12 cellular contexts compared by ENCODE assay signal in genomic region chr11:21625982-21626381, GRCh38.
A peak's percentile ranks its signal among the peaks of the same experiment; 100 is the strongest.
DNase-seq lines count a peak whose midpoint lies in the region; ATAC-seq and TF ChIP-seq lines count a peak whose summit lies in the region.
"Had no signal": no experiment of that assay in that cellular context is flagged by ENCODE, and none has a peak within 500 bp of the region (broad histone marks: within the 10 kb centered on the region; RNA-seq: fewer than 3 reads in every experiment).

No MANE protein-coding gene starts in this region.

- TF ChIP-seq CTCF in adrenal gland (IDR thresholded peaks at IDR 0.05): no peak
- TF ChIP-seq CTCF in sigmoid colon (IDR thresholded peaks at IDR 0.05): no peak

- H3K9me3 ChIP-seq in MG63 (no peaks in the 10 kb centered on the region), adrenal gland (replicated peaks in 1 of 3) (no peaks in the 10 kb centered on the region), sigmoid colon (no peaks in the 10 kb centered on the region)
- H3K9me3 ChIP-seq: body of pancreas had no signal

- peaks cover 4% of the 10 kb centered on the region for H3K4me1 Mint-ChIP-seq in activated CD4-positive, alpha-beta T cell treated with anti-CD3 and anti-CD28 coated beads for 36 hours
- H3K4me1 Mint-ChIP-seq: stimulated activated effector memory CD8-positive, alpha-beta T cell treated with anti-CD3 and anti-CD28 coated beads, Interleukin-12 subunit alpha, Interleukin-12 subunit beta, amount 100 ng/mL, for 72 hours had no signal

- TF ChIP-seq EP300 in sigmoid colon (IDR thresholded peaks at IDR 0.05): no peak

- H3K9me3 Mint-ChIP-seq in activated CD4-positive, alpha-beta T cell treated with anti-CD3 and anti-CD28 coated beads for 36 hours (ENCODE audit: low read depth): peaks cover 3% of the 10 kb centered on the region

- no peaks in the 10 kb centered on the region for H3K36me3 Mint-ChIP-seq in activated CD4-positive, alpha-beta T cell treated with anti-CD3 and anti-CD28 coated beads for 36 hours (ENCODE audit: low read depth)
- H3K36me3 Mint-ChIP-seq: stimulated activated effector memory CD8-positive, alpha-beta T cell treated with anti-CD3 and anti-CD28 coated beads, Interleukin-12 subunit alpha, Interleukin-12 subunit beta, amount 100 ng/mL, for 72 hours had no signal

- intact Hi-C loops in activated CD4-positive, alpha-beta T cell treated with anti-CD3 and anti-CD28 coated beads for 36 hours (cut with DNase I, micrococcal nuclease): no loop called here
- intact Hi-C loops in adrenal gland (cut with DNase I) (no loop called here), sigmoid colon (cut with DNase I) (no loop called here)

- H3K27ac ChIP-seq in adrenal gland (no peak overlapping the region), sigmoid colon (no peak overlapping the region)
- H3K27ac ChIP-seq: body of pancreas had no signal

- no peaks in the 10 kb centered on the region for H3K27me3 Mint-ChIP-seq in activated CD4-positive, alpha-beta T cell treated with anti-CD3 and anti-CD28 coated beads for 36 hours

- H3K27me3 ChIP-seq in MG63 (no peaks in the 10 kb centered on the region), adrenal gland (no peaks in the 10 kb centered on the region), sigmoid colon (no peaks in the 10 kb centered on the region)
- H3K27me3 ChIP-seq: body of pancreas had no signal

- POLR2A ChIA-PET in activated CD4-positive, alpha-beta T cell treated with anti-CD3 and anti-CD28 coated beads for 36 hours (lab: Charles Lee): interaction anchor here (0.7 kb wide), 1 partner anchor 9 kb away, joined by 3 read pairs; no protein-coding TSS in a partner anchor

- H3K27ac Mint-ChIP-seq in activated CD4-positive, alpha-beta T cell treated with anti-CD3 and anti-CD28 coated beads for 36 hours: no peak overlapping the region
- H3K27ac Mint-ChIP-seq: stimulated activated effector memory CD8-positive, alpha-beta T cell treated with anti-CD3 and anti-CD28 coated beads, Interleukin-12 subunit alpha, Interleukin-12 subunit beta, amount 100 ng/mL, for 72 hours had no signal

- no peaks in the 10 kb centered on the region for H3K4me1 ChIP-seq in adrenal gland (replicated peaks in 1 of 2)
- peaks cover 0 to 6% (median 0%) of the 10 kb centered on the region in 4 donors for H3K4me1 ChIP-seq in sigmoid colon
- H3K4me1 ChIP-seq: body of pancreas had no signal

- no peak overlapping the region for H3K4me3 Mint-ChIP-seq in activated CD4-positive, alpha-beta T cell treated with anti-CD3 and anti-CD28 coated beads for 36 hours
- H3K4me3 Mint-ChIP-seq: stimulated activated effector memory CD8-positive, alpha-beta T cell treated with anti-CD3 and anti-CD28 coated beads, Interleukin-12 subunit alpha, Interleukin-12 subunit beta, amount 100 ng/mL, for 72 hours had no signal

- CTCF ChIA-PET in activated CD4-positive, alpha-beta T cell treated with anti-CD3 and anti-CD28 coated beads for 36 hours (lab: Charles Lee): no interaction called here

- TF ChIP-seq POLR2A in adrenal gland (IDR thresholded peaks at IDR 0.05) (no peak), sigmoid colon (IDR thresholded peaks at IDR 0.05) (no peak)

- 47 to 73% (median 69%) methylated on average over 5 of the region's 5 CpGs for WGBS in adrenal gland, 4 donors
- 54 to 80% methylated on average over 5 of the region's 5 CpGs for WGBS in sigmoid colon, 2 donors

- peak; percentile 18 for DNase-seq in activated CD4-positive, alpha-beta T cell treated with anti-CD3 and anti-CD28 coated beads for 36 hours
- no peak for DNase-seq in activated CD4-positive, alpha-beta T cell treated with anti-CD3 and anti-CD28 coated beads for 1 hour
- DNase-seq in MG63: peak; percentile 26
- DNase-seq in adrenal gland: peak; percentile 21 to 61 (median 29)
- DNase-seq in sigmoid colon: peak; percentile 60
- no peak for DNase-seq in NCI-H446 treated with DMSO at 0.1 percent for 48 hours (lab: John Stamatoyannopoulos, UW)
- no peak for DNase-seq in SHP77 treated with DMSO at 0.1 percent for 48 hours (lab: John Stamatoyannopoulos, UW)
- DNase-seq in activated naive CD4-positive, alpha-beta T cell (lab: John Stamatoyannopoulos, UW): no peak
- DNase-seq: activated CD4-positive, alpha-beta T cell treated with anti-CD3 and anti-CD28 coated beads, Interleukin-2, amount 50 U/mL, for 48 hours had no signal

- ATAC-seq in activated CD4-positive, alpha-beta T cell treated with anti-CD3 and anti-CD28 coated beads for 36 hours: peak; percentile 84
- ATAC-seq: body of pancreas; stimulated activated effector memory CD8-positive, alpha-beta T cell treated with anti-CD3 and anti-CD28 coated beads, Interleukin-12 subunit alpha, Interleukin-12 subunit beta, amount 100 ng/mL, for 72 hours had no signal

- H3K36me3 ChIP-seq in MG63 (no peaks in the 10 kb centered on the region), adrenal gland (replicated peaks in 1 of 2) (no peaks in the 10 kb centered on the region), sigmoid colon (no peaks in the 10 kb centered on the region)

- H3K4me3 ChIP-seq in MG63 (no peak overlapping the region), adrenal gland (no peak overlapping the region), sigmoid colon (no peak overlapping the region)
- H3K4me3 ChIP-seq: body of pancreas, smooth muscle cell had no signal

Comparison
In these comparisons a context has a peak if more than half of its experiments do, and no peak if none do; other contexts are left out.
1. DNase-seq: peak in activated CD4-positive, alpha-beta T cell treated with anti-CD3 and anti-CD28 coated beads for 36 hours (single experiment), MG63 (single experiment), adrenal gland (7 of 7) and sigmoid colon (single experiment); none in activated CD4-positive, alpha-beta T cell treated with anti-CD3 and anti-CD28 coated beads for 1 hour (single experiment), NCI-H446 treated with DMSO at 0.1 percent for 48 hours (single experiment), SHP77 treated with DMSO at 0.1 percent for 48 hours (single experiment) and activated naive CD4-positive, alpha-beta T cell (0 of 4).